In genomic region chr2:60529111-60529510, GRCh38 we compare ENCODE assay signal across 20 cellular contexts. TPM values are rescaled to one million over a fixed set of nuclear protein-coding genes. Genes with fewer than 3 reads are reported as not detected.
DNase-seq lines count a peak whose midpoint lies in the region; ATAC-seq, FAIRE-seq and TF ChIP-seq lines count a peak whose summit lies in the region.
"Had no signal": no experiment of that assay in that cellular context is flagged by ENCODE, and none has a peak within 500 bp of the region (broad histone marks: within the 10 kb centered on the region; RNA-seq: fewer than 3 reads in every experiment).

No MANE protein-coding gene starts in this region.

- no peak for TF ChIP-seq CTCF in breast epithelium (IDR thresholded peaks at IDR 0.05)
- no peak for TF ChIP-seq CTCF in MCF 10A (IDR thresholded peaks at IDR 0.05; ENCODE audit: unreplicated experiment)
- TF ChIP-seq CTCF in GM12878 (IDR thresholded peaks at IDR 0.05 in 2 of 3, conservative IDR thresholded peaks at IDR 0.05 in 1 of 3; ENCODE audit: control insufficient read depth in 2 of 3, extremely low read depth in 1 of 3, insufficient read depth in 1 of 3, low read depth in 3 of 3, low read length in 3 of 3), result no peak
- TF ChIP-seq CTCF in gastrocnemius medialis (IDR thresholded peaks at IDR 0.05 in 4 of 5, conservative IDR thresholded peaks at IDR 0.05 in 1 of 5), result no peak
- TF ChIP-seq CTCF in esophagus muscularis mucosa (IDR thresholded peaks at IDR 0.05), result no peak

- peaks cover 22% of the 10 kb centered on the region for H3K36me3 Mint-ChIP-seq in MCF 10A (ENCODE audit: insufficient read depth, unreplicated experiment)
- H3K36me3 Mint-ChIP-seq: activated CD4-positive, alpha-beta memory T cell treated with anti-CD3 and anti-CD28 coated beads for 36 hours; activated naive CD4-positive, alpha-beta T cell treated with anti-CD3 and anti-CD28 coated beads, Interleukin-2, amount 50 U/mL, for 24 hours; CD4-positive, CD25-positive, alpha-beta regulatory T cell had no signal

- 98% methylated on average over 4 of the region's 5 CpGs for WGBS in GM12878 (ENCODE audit: insufficient coverage, insufficient replicate concordance, low lambda C conversion rate, missing lambda C conversion rate)
- WGBS in esophagus muscularis mucosa, result 90% methylated on average over 5 of the region's 5 CpGs

- ATAC-seq in GM12878 (no peak), gastrocnemius medialis (no peak)
- ATAC-seq: A549 had no signal

- H3K4me3 Mint-ChIP-seq in MCF 10A (ENCODE audit: unreplicated experiment), result no peak overlapping the region
- H3K4me3 Mint-ChIP-seq: activated CD4-positive, alpha-beta memory T cell treated with anti-CD3 and anti-CD28 coated beads for 36 hours; activated naive CD4-positive, alpha-beta T cell treated with anti-CD3 and anti-CD28 coated beads, Interleukin-2, amount 50 U/mL, for 24 hours; CD4-positive, CD25-positive, alpha-beta regulatory T cell had no signal

- H3K4me1 Mint-ChIP-seq in MCF 10A (ENCODE audit: insufficient read depth, unreplicated experiment), result peaks cover 24% of the 10 kb centered on the region
- H3K4me1 Mint-ChIP-seq: activated naive CD4-positive, alpha-beta T cell treated with anti-CD3 and anti-CD28 coated beads, Interleukin-2, amount 50 U/mL, for 24 hours had no signal

- no TSS peak for BruUV-seq in MCF 10A (replicated peaks; lab: Mats Ljungman, UMichigan)
- BruUV-seq in GM12878 (replicated peaks; lab: Mats Ljungman, UMichigan), result no TSS peak

- peak overlapping the region; percentile 5 to 8 for H3K27ac ChIP-seq in breast epithelium
- 0 out of 2 replicates have a peak overlapping the region, but pooled peaks have one; percentile 15 for H3K27ac ChIP-seq in GM12878 (ENCODE audit: control insufficient read depth, insufficient read depth)
- peak overlapping the region; percentile 37 for H3K27ac ChIP-seq in muscle layer of duodenum (ENCODE audit: low read length)
- no peak overlapping the region for H3K27ac ChIP-seq in gastrocnemius medialis
- H3K27ac ChIP-seq in esophagus muscularis mucosa (replicated peaks in 1 of 4), result no peak overlapping the region
- H3K27ac ChIP-seq: A549 had no signal

- no peaks in the 10 kb centered on the region for H3K27me3 Mint-ChIP-seq in MCF 10A (ENCODE audit: insufficient read depth, unreplicated experiment)

- RAD21 ChIA-PET in GM12878 (lab: Charles Lee; ENCODE audit: unreplicated experiment), result interaction anchor here (1.2 kb wide), 1 partner anchor 13 kb away, joined by 3 read pairs; no protein-coding TSS in a partner anchor

- CTCF ChIA-PET in MCF 10A (lab: Yijun Ruan, JAX) (interaction anchor here (0.5 kb wide), 1 partner anchor 24 kb away, joined by 3 read pairs; no protein-coding TSS in a partner anchor), GM12878 (lab: Yijun Ruan, JAX) (interaction anchor here (1.4 kb wide), 1 partner anchor 13 kb away, joined by 6 read pairs; no protein-coding TSS in a partner anchor)

- no peaks in the 10 kb centered on the region for H3K36me3 ChIP-seq in breast epithelium
- peaks cover 0 to 4% of the 10 kb centered on the region in 2 experiments; a peak in 1 of 4 replicates for H3K36me3 ChIP-seq in GM12878 (ENCODE audit: control insufficient read depth in 2 of 2, insufficient read depth in 2 of 2, low read length in 1 of 2)
- H3K36me3 ChIP-seq in muscle layer of duodenum (ENCODE audit: control insufficient read depth in 1 of 2, insufficient read depth in 2 of 2, low read length in 2 of 2), result no peaks in the 10 kb centered on the region
- no peaks in the 10 kb centered on the region for H3K36me3 ChIP-seq in gastrocnemius medialis
- no peaks in the 10 kb centered on the region for H3K36me3 ChIP-seq in esophagus muscularis mucosa

- H2AFZ ChIP-seq in GM12878 (ENCODE audit: control insufficient read depth, low read depth, low read length), result no peak overlapping the region

- no peak for TF ChIP-seq EP300 in GM12878 (IDR thresholded peaks at IDR 0.05; ENCODE audit: borderline replicate concordance in 1 of 2, control insufficient read depth in 1 of 2, low read depth in 2 of 2, low read length in 2 of 2)
- no peak for TF ChIP-seq EP300 in esophagus muscularis mucosa (IDR thresholded peaks at IDR 0.05)

- in situ Hi-C loops in GM12878 (cut with MboI), result no loop called here
- in situ Hi-C loops in gastrocnemius medialis (cut with MboI; ENCODE audit: low sequenced_read_pairs in 4 of 4), result no loop called here

- TF ChIP-seq POLR2A in breast epithelium (IDR thresholded peaks at IDR 0.05) (no peak), GM12878 (IDR thresholded peaks at IDR 0.05; ENCODE audit: low read depth, low read length) (no peak), gastrocnemius medialis (IDR thresholded peaks at IDR 0.05) (no peak), esophagus muscularis mucosa (IDR thresholded peaks at IDR 0.05; ENCODE audit: low read depth) (no peak)

- no peak overlapping the region for H3K4me2 ChIP-seq in GM12878 (ENCODE audit: control insufficient read depth, insufficient read depth)
- H3K4me2 ChIP-seq: A549 had no signal

- H3K9me3 ChIP-seq in breast epithelium (no peaks in the 10 kb centered on the region), GM12878 (replicated peaks; ENCODE audit: control insufficient read depth, insufficient read depth, low read length) (no peaks in the 10 kb centered on the region), muscle layer of duodenum (ENCODE audit: control insufficient read depth in 1 of 2, low read length in 2 of 2) (no peaks in the 10 kb centered on the region), gastrocnemius medialis (no peaks in the 10 kb centered on the region), esophagus muscularis mucosa (no peaks in the 10 kb centered on the region)
- H3K9me3 ChIP-seq: A549 had no signal

- POLR2A ChIA-PET in MCF 10A (lab: Yijun Ruan, JAX), result interaction anchor here (1.0 to 1.2 kb wide), 2 partner anchors 11 to 87 kb away, joined by 3 to 7 read pairs; no protein-coding TSS in a partner anchor
- POLR2A ChIA-PET in GM12878 (lab: Charles Lee), result no interaction called here

- no peaks in the 10 kb centered on the region for H4K20me1 ChIP-seq in GM12878 (ENCODE audit: control insufficient read depth, insufficient read depth)

- no peak overlapping the region for H3K9ac ChIP-seq in GM12878 (ENCODE audit: control insufficient read depth, insufficient read depth, low read length)

- no peak for FAIRE-seq in GM12878 (lab: Jason Lieb, UNC)
- FAIRE-seq: A549 had no signal

- H3K4me3 ChIP-seq in breast epithelium (no peak overlapping the region), GM12878 (no peak overlapping the region), muscle layer of duodenum (ENCODE audit: low read depth in 1 of 2, low read length in 2 of 2) (no peak overlapping the region), gastrocnemius medialis (no peak overlapping the region), esophagus muscularis mucosa (no peak overlapping the region)
- H3K4me3 ChIP-seq: A549 had no signal

- H3K27me3 ChIP-seq in breast epithelium, result no peaks in the 10 kb centered on the region
- no peaks in the 10 kb centered on the region for H3K27me3 ChIP-seq in GM12878 (replicated peaks in 1 of 2; ENCODE audit: control insufficient read depth in 2 of 2, insufficient read depth in 2 of 2, low read length in 1 of 2)
- H3K27me3 ChIP-seq in muscle layer of duodenum (ENCODE audit: low read depth, low read length), result no peaks in the 10 kb centered on the region
- peaks cover 13 to 35% (median 32%) of the 10 kb centered on the region in 3 donors for H3K27me3 ChIP-seq in gastrocnemius medialis
- H3K27me3 ChIP-seq in esophagus muscularis mucosa, result peaks cover 0 to 19% (median 0%) of the 10 kb centered on the region in 4 donors

- H3K79me2 ChIP-seq in GM12878 (ENCODE audit: control insufficient read depth, insufficient read depth, low read length), result peaks cover 80% of the 10 kb centered on the region

- DNase-seq in breast epithelium (ENCODE audit: low spot score in 2 of 2), result no peak
- DNase-seq in MCF 10A (ENCODE audit: unreplicated experiment), result no peak
- no peak for DNase-seq in GM12878 (ENCODE audit: low read depth, low spot score)
- DNase-seq in gastrocnemius medialis, result no peak
- no peak for DNase-seq in esophagus muscularis mucosa (ENCODE audit: extremely low spot score)
- DNase-seq in NCI-H1417 treated with DMSO at 0.1 percent for 48 hours (lab: John Stamatoyannopoulos, UW), result no peak
- DNase-seq in iPS-NIHi11 (ENCODE audit: low spot score), result no peak
- DNase-seq: activated CD4-positive, alpha-beta memory T cell treated with anti-CD3 and anti-CD28 coated beads for 36 hours; activated T-cell treated with anti-CD3 and anti-CD28 coated beads, Interleukin-2, amount 50 U/mL, for 1 hour; CD4-positive, CD25-positive, alpha-beta regulatory T cell; dermis blood vessel endothelial cell; DMS153; KG1; NCI-H1436 treated with DMSO at 0.1 percent for 48 hours; posterior cingulate gyrus; stimulated activated CD4-positive, alpha-beta T cell treated with anti-CD3 and anti-CD28 coated beads, Interleukin-2, amount 100 ng/mL, for 48 hours; SW 1271 had no signal

- intact Hi-C loops in breast epithelium (cut with DNase I; ENCODE audit: low total_unique reads), result no loop called here
- intact Hi-C loops in MCF 10A (cut with micrococcal nuclease), result no loop called here
- intact Hi-C loops in GM12878 (cut with micrococcal nuclease; ENCODE audit: unreplicated experiment), result no loop called here
- intact Hi-C loops in gastrocnemius medialis (cut with DNase I; ENCODE audit: low total_unique reads), result no loop called here
- intact Hi-C loops in esophagus muscularis mucosa (cut with DNase I), result no loop called here

- TF ChIP-seq RAD21 in GM12878 (IDR thresholded peaks at IDR 0.05; ENCODE audit: insufficient read depth, low read depth, low read length), result no peak

- SMC1A ChIA-PET in GM12878 (lab: Charles Lee; ENCODE audit: uncharacterized antibody, unreplicated experiment), result interaction anchor here (0.5 to 1.3 kb wide), 2 partner anchors 12 to 986 kb away, joined by 3 to 4 read pairs; no protein-coding TSS in a partner anchor

- H3K27ac Mint-ChIP-seq in MCF 10A (ENCODE audit: low read depth, unreplicated experiment), result no peak overlapping the region
- H3K27ac Mint-ChIP-seq: activated CD4-positive, alpha-beta memory T cell treated with anti-CD3 and anti-CD28 coated beads for 36 hours; activated naive CD4-positive, alpha-beta T cell treated with anti-CD3 and anti-CD28 coated beads, Interleukin-2, amount 50 U/mL, for 24 hours; CD4-positive, CD25-positive, alpha-beta regulatory T cell had no signal

- H3K4me1 ChIP-seq in breast epithelium, result no peaks in the 10 kb centered on the region
- H3K4me1 ChIP-seq in GM12878 (ENCODE audit: control insufficient read depth, insufficient read depth, low read length), result peaks cover 26% of the 10 kb centered on the region
- peaks cover 5 to 15% of the 10 kb centered on the region in 2 donors for H3K4me1 ChIP-seq in muscle layer of duodenum (ENCODE audit: control insufficient read depth in 1 of 2, insufficient read depth in 2 of 2, low read length in 2 of 2)
- no peaks in the 10 kb centered on the region for H3K4me1 ChIP-seq in gastrocnemius medialis
- peaks cover 16 to 39% (median 29%) of the 10 kb centered on the region in 4 donors for H3K4me1 ChIP-seq in esophagus muscularis mucosa

- H3K9me3 Mint-ChIP-seq in MCF 10A (ENCODE audit: unreplicated experiment), result no peaks in the 10 kb centered on the region
- H3K9me3 Mint-ChIP-seq: activated CD4-positive, alpha-beta memory T cell treated with anti-CD3 and anti-CD28 coated beads for 36 hours; activated naive CD4-positive, alpha-beta T cell treated with anti-CD3 and anti-CD28 coated beads, Interleukin-2, amount 50 U/mL, for 24 hours had no signal

RNA-seq across cellular contexts. Expression of gene BCL11A, which starts 24.3 kb away (rescaled TPM):
- total RNA-seq in breast epithelium, result 10 to 100 TPM in 1 of 3 donors, 1 to 10 TPM in 1, under 1 TPM in 1; 0.64 to 13.5 (median 6.2) TPM
- 4.3 and 5.3 TPM in 2 replicates for total RNA-seq in MCF 10A (2022)
- total RNA-seq in GM12878 (2013; cell fraction: nucleolus; rRNA removed), result 2.6 and 3.2 TPM in 2 replicates
- total RNA-seq in GM12878 (2014; rRNA removed), result 12.6 and 13.2 TPM in 2 replicates
- 9.4 and 11.1 TPM in 2 replicates for total RNA-seq in GM12878 (2014; rRNA removed; fragmentation: Illumina TruSeq; extraction: Trizol)
- 22.7 and 26.6 TPM in 2 replicates for total RNA-seq in GM12878 (2021)
- 13.7 TPM for polyA plus RNA-seq in GM12878 (2011; ENCODE audit: low read depth)
- polyA plus RNA-seq in GM12878 (2011; rRNA removed), result not detected in 2 replicates
- polyA plus RNA-seq in GM12878 (2011; cell fraction: cytosol; rRNA removed), result not detected in 2 replicates
- not detected in 2 replicates for polyA plus RNA-seq in GM12878 (2011; cell fraction: nucleus; rRNA removed)
- 21.4 TPM in 2 replicates for polyA plus RNA-seq in GM12878 (2012)
- polyA plus RNA-seq in GM12878 (2014; fragmentation: Illumina TruSeq; extraction: Trizol), result 10.7 and 11.1 TPM in 2 replicates
- 10 to 100 TPM in 1 of 2 experiments, 1 to 10 TPM in 1; 9.0 to 11.2 TPM for polyA plus RNA-seq in GM12878 (2014; fragmentation: Nextera tagmentation; extraction: Ambion mirVana)
- polyA plus RNA-seq in GM12878 (2014; rRNA removed), result 7.5 and 8.1 TPM in 2 replicates
- 1 to 10 TPM; 8.4 to 9.9 TPM for polyA plus RNA-seq in GM12878 (2016; fragmentation: Nextera tagmentation; extraction: Ambion mirVana)
- not detected in 2 replicates for polyA minus RNA-seq in GM12878 (2011; rRNA and poly(A)+ RNA removed)
- not detected in 2 replicates for polyA minus RNA-seq in GM12878 (2011; cell fraction: cytosol; rRNA and poly(A)+ RNA removed)
- not detected in 2 replicates for polyA minus RNA-seq in GM12878 (2011; cell fraction: nucleus; rRNA and poly(A)+ RNA removed)
- 1 to 10 TPM in 1 of 4 donors, under 1 TPM in 2, not detected in 1; 0.04 to 1.0 (median 0.07) TPM for total RNA-seq in gastrocnemius medialis
- total RNA-seq in esophagus muscularis mucosa, result 10 to 100 TPM in 1 of 4 donors, 1 to 10 TPM in 3; 3.5 to 11.3 (median 4.7) TPM
- total RNA-seq: activated CD4-positive, alpha-beta memory T cell treated with anti-CD3 and anti-CD28 coated beads for 36 hours had no signal

Comparison
In these comparisons a context has a peak if more than half of its experiments do, and no peak if none do; other contexts are left out.
1. H3K27ac ChIP-seq: peak in breast epithelium (2 of 2), GM12878 (single experiment) and muscle layer of duodenum (single experiment); none in gastrocnemius medialis (0 of 4) and esophagus muscularis mucosa (0 of 4).